14 cellular contexts compared by ENCODE assay signal in genomic region chr1:58619286-58620054, GRCh38. TPM values are rescaled to one million over a fixed set of nuclear protein-coding genes. Genes with fewer than 3 reads are reported as not detected.
DNase-seq lines count a peak whose midpoint lies in the region; ATAC-seq, FAIRE-seq and TF ChIP-seq lines count a peak whose summit lies in the region.
"Had no signal": no experiment of that assay in that cellular context is flagged by ENCODE, and none has a peak within 500 bp of the region (broad histone marks: within the 10 kb centered on the region; RNA-seq: fewer than 3 reads in every experiment).

No MANE protein-coding gene starts in this region.

- H4K20me1 ChIP-seq in HepG2 (ENCODE audit: insufficient read depth, low read length) = no peaks in the 10 kb centered on the region

- H3K9ac ChIP-seq in HepG2 (ENCODE audit: insufficient read depth, low read depth, low read length) = no peak overlapping the region

- POLR2A ChIA-PET in HepG2 (lab: Yijun Ruan, JAX) = no interaction called here

- no peak for FAIRE-seq in HepG2 (lab: Jason Lieb, UNC)
- FAIRE-seq in bronchial epithelial cell (lab: Jason Lieb, UNC) = no peak

- H3K79me2 ChIP-seq in HepG2 (ENCODE audit: insufficient read depth, low read length) = no peaks in the 10 kb centered on the region

- no peak overlapping the region for H3K27ac Mint-ChIP-seq in activated naive CD4-positive, alpha-beta T cell treated with anti-CD3 and anti-CD28 coated beads, Interleukin-2, amount 50 U/mL, for 72 hours
- H3K27ac Mint-ChIP-seq: activated CD4-positive, alpha-beta T cell treated with anti-CD3 and anti-CD28 coated beads for 36 hours had no signal

- H3K27ac ChIP-seq in HepG2 (ENCODE audit: extremely low read length, insufficient read depth, low read length) = no peak overlapping the region
- no peak overlapping the region for H3K27ac ChIP-seq in right lobe of liver
- H3K27ac ChIP-seq: thyroid gland had no signal

- CTCF ChIA-PET in HepG2 (lab: Yijun Ruan, JAX; ENCODE audit: low intra/inter-chr PET ratio, low total read pairs) = no interaction called here

- in situ Hi-C loops in HepG2 (cut with HindIII; ENCODE audit: extremely low pct_ligation_motif_present, low pct_unique_long_range_greater_than_20kb) = no loop called here

- H3K9me3 Mint-ChIP-seq in activated naive CD4-positive, alpha-beta T cell treated with anti-CD3 and anti-CD28 coated beads, Interleukin-2, amount 50 U/mL, for 72 hours = no peaks in the 10 kb centered on the region

- H3K4me1 ChIP-seq in HepG2 (ENCODE audit: insufficient read depth, low read length) (peaks cover 11% of the 10 kb centered on the region), right lobe of liver (no peaks in the 10 kb centered on the region)

- intact Hi-C loops in HepG2 (cut with micrococcal nuclease; ENCODE audit: unreplicated experiment) (loop anchor here (5.0 kb wide), 1 partner anchor 1458 kb away; no protein-coding TSS in a partner anchor), right lobe of liver (cut with DNase I) (no loop called here)

- H3K36me3 ChIP-seq in HepG2 (replicated peaks in 1 of 2; ENCODE audit: control insufficient read depth in 1 of 2, insufficient read depth in 2 of 2, low read length in 2 of 2) = no peaks in the 10 kb centered on the region
- no peaks in the 10 kb centered on the region for H3K36me3 ChIP-seq in right lobe of liver
- no peaks in the 10 kb centered on the region for H3K36me3 ChIP-seq in bronchial epithelial cell (ENCODE audit: control insufficient read depth, insufficient read depth, low read length)
- H3K36me3 ChIP-seq: thyroid gland had no signal

- no peak for TF ChIP-seq POLR2A in HepG2 (IDR thresholded peaks at IDR 0.05; ENCODE audit: insufficient read depth in 1 of 2, low read depth in 2 of 2, low read length in 2 of 2)
- no peak for TF ChIP-seq POLR2A in right lobe of liver (IDR thresholded peaks at IDR 0.05)

- H3K9me3 ChIP-seq in HepG2 (ENCODE audit: low read length) = no peaks in the 10 kb centered on the region
- no peaks in the 10 kb centered on the region for H3K9me3 ChIP-seq in right lobe of liver
- H3K9me3 ChIP-seq: thyroid gland had no signal

- TF ChIP-seq EP300 in HepG2 (IDR thresholded peaks at IDR 0.05; ENCODE audit: low read depth in 2 of 2, low read length in 2 of 2) = no peak
- no peak for TF ChIP-seq EP300 in HepG2 (CRISPR knock-in tag; IDR thresholded peaks at IDR 0.05; ENCODE audit: borderline replicate concordance)

- no TSS peak for BruUV-seq in HepG2 (replicated peaks; lab: Mats Ljungman, UMichigan)

- no peak overlapping the region for H3K4me2 ChIP-seq in HepG2 (ENCODE audit: low read depth, low read length)

- no peaks in the 10 kb centered on the region for H3K36me3 Mint-ChIP-seq in activated naive CD4-positive, alpha-beta T cell treated with anti-CD3 and anti-CD28 coated beads, Interleukin-2, amount 50 U/mL, for 72 hours

- no peak for DNase-seq in HepG2 (ENCODE audit: low spot score)
- DNase-seq in right lobe of liver = no peak
- peak; percentile 34 for DNase-seq in bronchial epithelial cell (ENCODE audit: low read depth)
- peak; percentile 21 for DNase-seq in myocyte (ENCODE audit: low read depth)
- DNase-seq in activated naive CD4-positive, alpha-beta T cell treated with anti-CD3 and anti-CD28 coated beads, Interleukin-2, amount 50 U/mL, for 72 hours (ENCODE audit: low spot score in 2 of 2) = no peak
- no peak for DNase-seq in HPDE6-E6E7 (ENCODE audit: extremely low spot score)
- DNase-seq: activated CD4-positive, alpha-beta T cell treated with anti-CD3 and anti-CD28 coated beads for 36 hours; activated naive CD4-positive, alpha-beta T cell treated with anti-CD3 and anti-CD28 coated beads, Interleukin-2, amount 50 U/mL, for 16 hours; AML-193; effector CD8-positive, alpha-beta T cell; NCI-H1930 had no signal

- WGBS in HepG2 (ENCODE audit: low lambda C conversion rate) = 30% methylated on average over 5 of the region's 5 CpGs
- 65% methylated on average over 5 of the region's 5 CpGs for WGBS in right lobe of liver (ENCODE audit: insufficient coverage, low coverage, low lambda C conversion rate, missing lambda C conversion rate)

- ATAC-seq in HepG2 = peak; percentile 21; the same call in 1 of the 3 replicates
- ATAC-seq in right lobe of liver = no peak
- no peak for ATAC-seq in HG02870 (IDR thresholded peaks at IDR 0.05; ENCODE audit: unreplicated experiment)
- ATAC-seq in activated naive CD4-positive, alpha-beta T cell treated with anti-CD3 and anti-CD28 coated beads, Interleukin-2, amount 50 U/mL, for 72 hours = no peak
- no peak for ATAC-seq in GM19324 (IDR thresholded peaks at IDR 0.05; ENCODE audit: low FRiP score, unreplicated experiment)
- ATAC-seq: activated CD4-positive, alpha-beta T cell treated with anti-CD3 and anti-CD28 coated beads for 36 hours had no signal

- no peak for TF ChIP-seq RAD21 in HepG2 (CRISPR knock-in tag; IDR thresholded peaks at IDR 0.05)

- H3K27me3 ChIP-seq in HepG2 (ENCODE audit: control insufficient read depth in 1 of 2, insufficient read depth in 2 of 2, low read length in 2 of 2) = 0 out of 5 replicates have a peak, but pooled peaks cover 0 to 17% of the 10 kb centered on the region in 2 experiments
- H3K27me3 ChIP-seq in right lobe of liver = no peaks in the 10 kb centered on the region
- no peaks in the 10 kb centered on the region for H3K27me3 ChIP-seq in bronchial epithelial cell (ENCODE audit: control insufficient read depth, insufficient read depth, low read length)
- H3K27me3 ChIP-seq: thyroid gland had no signal

- H3K4me3 ChIP-seq in HepG2 (replicated peaks in 1 of 3; ENCODE audit: insufficient read depth in 1 of 3, low read depth in 2 of 3, low read length in 3 of 3) (no peak overlapping the region), right lobe of liver (no peak overlapping the region), bronchial epithelial cell (ENCODE audit: low read depth, low read length) (no peak overlapping the region)
- H3K4me3 ChIP-seq: thyroid gland had no signal

- H2AFZ ChIP-seq in HepG2 (ENCODE audit: low read length) = no peak overlapping the region

- TF ChIP-seq CTCF in HepG2 (CRISPR knock-in tag; IDR thresholded peaks at IDR 0.05) = no peak
- TF ChIP-seq CTCF in right lobe of liver (IDR thresholded peaks at IDR 0.05) = no peak
- no peak for TF ChIP-seq CTCF in bronchial epithelial cell (IDR thresholded peaks at IDR 0.05; ENCODE audit: insufficient read depth, low read length, severe bottlenecking)

TF ChIP-seq in HepG2, 621 proteins besides CTCF, POLR2A, EP300 and RAD21:
- TF ChIP-seq ZNF354B (CRISPR knock-in tag; IDR thresholded peaks at IDR 0.05) (no peak), ZKSCAN5 (CRISPR knock-in tag; IDR thresholded peaks at IDR 0.05) (no peak), ZNF468 (CRISPR knock-in tag; IDR thresholded peaks at IDR 0.05) (no peak), RXRB (CRISPR knock-in tag; IDR thresholded peaks at IDR 0.05; ENCODE audit: borderline replicate concordance) (no peak), NFYC (CRISPR knock-in tag; IDR thresholded peaks at IDR 0.05) (no peak), GTF2F1 (IDR thresholded peaks at IDR 0.05; ENCODE audit: low read length) (no peak)

RNA-seq across cellular contexts. Expression of gene TACSTD2, which starts 42.4 kb away (rescaled TPM):
- total RNA-seq in HepG2 (2016; rRNA removed; fragmentation: Illumina TruSeq; extraction: Trizol) (not detected in 2 replicates), right lobe of liver (1 to 10 TPM; 1.0 to 4.7 (median 1.3) TPM), bronchial epithelial cell (124 and 246 TPM in 2 replicates), myocyte (not detected in 2 replicates)
- not detected in 2 replicates for total RNA-seq in HepG2 (2016; cell fraction: cytosol; rRNA removed; fragmentation: Illumina TruSeq; extraction: Trizol; ENCODE audit: low read depth)
- not detected in 2 replicates for total RNA-seq in HepG2 (2016; cell fraction: insoluble cytoplasmic fraction; rRNA removed; fragmentation: Illumina TruSeq; extraction: Trizol)
- total RNA-seq in HepG2 (2016; cell fraction: membrane; rRNA removed; fragmentation: Illumina TruSeq; extraction: Trizol) = not detected in 2 replicates
- total RNA-seq in HepG2 (2016; cell fraction: nucleus; rRNA removed; fragmentation: Illumina TruSeq; extraction: Trizol) = not detected in 2 replicates
- polyA plus RNA-seq in HepG2 (2011; rRNA removed) = not detected in 2 replicates
- not detected in 2 replicates for polyA plus RNA-seq in HepG2 (2011; cell fraction: cytosol; rRNA removed)
- polyA plus RNA-seq in HepG2 (2011; cell fraction: nucleus; rRNA removed) = 0.09 and 0.10 TPM in 2 replicates
- polyA plus RNA-seq in HepG2 (2012) = not detected in 2 replicates
- polyA plus RNA-seq in HepG2 (2016; cell fraction: cytosol; fragmentation: Illumina TruSeq; extraction: Trizol; ENCODE audit: low read depth) = not detected in 2 replicates
- not detected in 2 replicates for polyA plus RNA-seq in HepG2 (2016; cell fraction: insoluble cytoplasmic fraction; fragmentation: Illumina TruSeq; extraction: Trizol; ENCODE audit: low read depth)
- polyA plus RNA-seq in HepG2 (2016; cell fraction: membrane; fragmentation: Illumina TruSeq; extraction: Trizol; ENCODE audit: low read depth) = not detected in 2 replicates
- not detected in 2 replicates for polyA plus RNA-seq in HepG2 (2016; cell fraction: nucleus; fragmentation: Illumina TruSeq; extraction: Trizol; ENCODE audit: insufficient read depth, low read depth)
- polyA minus RNA-seq in HepG2 (2011; rRNA and poly(A)+ RNA removed; ENCODE audit: low replicate concordance) = 0.94 TPM in 1 of 2 replicates, not detected in the other
- not detected in 2 replicates for polyA minus RNA-seq in HepG2 (2011; cell fraction: cytosol; rRNA and poly(A)+ RNA removed)
- polyA minus RNA-seq in HepG2 (2011; cell fraction: nucleus; rRNA and poly(A)+ RNA removed) = not detected in 2 replicates
- 0.06 TPM for polyA plus RNA-seq in myocyte (2012)
- under 1 TPM; 0.14 to 0.16 TPM for total RNA-seq in activated naive CD4-positive, alpha-beta T cell treated with anti-CD3 and anti-CD28 coated beads, Interleukin-2, amount 50 U/mL, for 72 hours

Comparison
In these comparisons a context has a peak if more than half of its experiments do, and no peak if none do; other contexts are left out.
1. DNase-seq: peak in bronchial epithelial cell (single experiment) and myocyte (single experiment); none in HepG2 (single experiment), right lobe of liver (0 of 3), activated naive CD4-positive, alpha-beta T cell treated with anti-CD3 and anti-CD28 coated beads, Interleukin-2, amount 50 U/mL, for 72 hours (0 of 2) and HPDE6-E6E7 (single experiment).
2. RNA of gene TACSTD2, which starts 42.4 kb away (total RNA-seq): 124 to 246 TPM in bronchial epithelial cell; 1.0 to 4.7 TPM in right lobe of liver, 0.14 to 0.16 TPM in activated naive CD4-positive, alpha-beta T cell treated with anti-CD3 and anti-CD28 coated beads, Interleukin-2, amount 50 U/mL, for 72 hours, not detected in HepG2 and not detected in myocyte; every median in the first group is over 10 times any median in the second.